11 cellular contexts compared by ENCODE assay signal in genomic region chr3:86988235-86988634, GRCh38. TPM values are rescaled to one million over a fixed set of nuclear protein-coding genes. Genes with fewer than 3 reads are reported as not detected.
A peak's percentile ranks its signal among the peaks of the same experiment; 100 is the strongest.
DNase-seq lines count a peak whose midpoint lies in the region; ATAC-seq and TF ChIP-seq lines count a peak whose summit lies in the region.
"Had no signal": no experiment of that assay in that cellular context is flagged by ENCODE, and none has a peak within 500 bp of the region (broad histone marks: within the 10 kb centered on the region; RNA-seq: fewer than 3 reads in every experiment).

No MANE protein-coding gene starts in this region.

- peaks cover 0 to 6% of the 10 kb centered on the region in 2 donors for H3K27me3 ChIP-seq in breast epithelium
- H3K27me3 ChIP-seq in tibial artery, result no peaks in the 10 kb centered on the region

- no peaks in the 10 kb centered on the region for H3K9me3 ChIP-seq in breast epithelium
- H3K9me3 ChIP-seq in tibial artery, result no peaks in the 10 kb centered on the region

- TF ChIP-seq CTCF in breast epithelium (IDR thresholded peaks at IDR 0.05) (no peak), tibial artery (IDR thresholded peaks at IDR 0.05) (no peak)

- ATAC-seq in HG03135 (IDR thresholded peaks at IDR 0.05; ENCODE audit: unreplicated experiment) (no peak), GM18870 (IDR thresholded peaks at IDR 0.05; ENCODE audit: unreplicated experiment) (no peak)
- ATAC-seq: activated naive CD8-positive, alpha-beta T cell treated with anti-CD3 and anti-CD28 coated beads, Interleukin-2, amount 50 U/mL, for 24 hours had no signal

- H3K4me1 ChIP-seq in breast epithelium, result no peaks in the 10 kb centered on the region
- H3K4me1 ChIP-seq in tibial artery, result peaks cover 0 to 61% (median 20%) of the 10 kb centered on the region in 4 donors

- DNase-seq in HS-27A (ENCODE audit: low read depth), result peak; percentile 98
- no peak for DNase-seq in breast epithelium (ENCODE audit: low spot score in 2 of 2)
- DNase-seq in iris pigment epithelial cell (ENCODE audit: low read depth), result peak; percentile 94
- DNase-seq in tibial artery, result no peak
- DNase-seq in NCI-H2227 (lab: John Stamatoyannopoulos, UW; ENCODE audit: unreplicated experiment), result no peak
- no peak for DNase-seq in T1000 (lab: John Stamatoyannopoulos, UW)
- DNase-seq: activated naive CD8-positive, alpha-beta T cell treated with anti-CD3 and anti-CD28 coated beads, Interleukin-2, amount 50 U/mL, for 24 hours; DMS153; NCI-H1048 had no signal

- intact Hi-C loops in breast epithelium (cut with DNase I; ENCODE audit: low total_unique reads) (no loop called here), tibial artery (cut with DNase I; ENCODE audit: low total_unique reads) (no loop called here)

- H3K4me3 ChIP-seq in breast epithelium (peak overlapping the region; percentile 0 to 78 (median 42)), tibial artery (peak overlapping the region; percentile 69 to 95)

- H3K36me3 ChIP-seq in breast epithelium (no peaks in the 10 kb centered on the region), tibial artery (no peaks in the 10 kb centered on the region)

- peak overlapping the region in 1 of 2 donors; percentile 10 for H3K27ac ChIP-seq in breast epithelium
- peak overlapping the region; percentile 70 to 96 for H3K27ac ChIP-seq in tibial artery

- no peak for TF ChIP-seq POLR2A in breast epithelium (IDR thresholded peaks at IDR 0.05)

RNA-seq across cellular contexts. Expression of gene VGLL3, which starts 2.7 kb away (rescaled TPM):
- total RNA-seq in breast epithelium, result 10 to 100 TPM; 17.9 to 60.0 (median 48.5) TPM

Comparison
In these comparisons a context has a peak if more than half of its experiments do, and no peak if none do; other contexts are left out.
1. DNase-seq: peak in HS-27A (single experiment) and iris pigment epithelial cell (single experiment); none in breast epithelium (0 of 2), tibial artery (0 of 2), NCI-H2227 (single experiment) and T1000 (single experiment).